In the genomic region with DNA sequence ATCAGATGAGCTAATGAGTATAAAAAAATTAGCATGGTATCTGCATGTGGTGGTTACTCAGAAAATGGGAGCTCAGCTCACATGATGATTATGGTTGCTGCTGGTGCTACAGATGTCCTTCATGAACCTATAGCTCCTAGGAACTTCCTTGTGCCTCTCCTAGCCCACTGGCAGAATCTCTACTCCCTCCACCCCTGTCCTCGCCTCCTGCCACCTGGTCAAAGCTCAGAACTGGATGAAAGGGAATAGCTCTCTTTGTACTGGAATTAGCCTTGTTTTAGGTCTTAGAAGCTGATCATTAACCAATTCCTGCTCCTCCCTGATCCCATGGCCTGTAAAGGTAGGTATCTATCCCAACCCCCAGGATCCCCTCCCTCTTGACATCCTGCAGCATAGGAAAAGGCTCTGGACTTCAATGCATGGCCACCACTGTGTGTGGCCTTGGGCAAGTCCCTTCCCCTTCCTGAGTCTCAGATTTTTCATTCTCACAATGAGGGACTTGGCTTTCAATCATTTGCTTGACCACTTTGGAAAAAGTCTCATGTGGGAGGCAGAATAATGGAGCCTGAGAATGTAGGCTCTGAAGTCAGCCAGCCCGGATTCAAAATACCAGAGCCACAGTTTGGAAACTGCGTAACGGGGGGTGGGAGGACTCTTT, we compare ENCODE assay signal across 23 cellular contexts. TPM values are rescaled to one million over a fixed set of nuclear protein-coding genes. Genes with fewer than 3 reads are reported as not detected.
A peak's percentile ranks its signal among the peaks of the same experiment; 100 is the strongest.
DNase-seq lines count a peak whose midpoint lies in the region; ATAC-seq, FAIRE-seq and TF ChIP-seq lines count a peak whose summit lies in the region.
"Had no signal": no experiment of that assay in that cellular context is flagged by ENCODE, and none has a peak within 500 bp of the region (broad histone marks: within the 10 kb centered on the region; RNA-seq: fewer than 3 reads in every experiment).

No MANE protein-coding gene starts in this region.

- DNase-seq in WTC11 (ENCODE audit: low spot score) (no peak), kidney (no peak), medulla oblongata (ENCODE audit: extremely low spot score) (no peak), frontal cortex (ENCODE audit: low spot score in 2 of 2) (no peak)
- no peak for DNase-seq in effector CD4-positive, alpha-beta T cell
- DNase-seq: ACHN; BE2C; C1 segment of cervical spinal cord; CD4-positive, CD25-positive, alpha-beta regulatory T cell; CD8-positive, alpha-beta memory T cell; COR-L47; HCEC 1CT had no signal

- no peak overlapping the region for H3K4me3 Mint-ChIP-seq in WTC11
- H3K4me3 Mint-ChIP-seq: CD4-positive, CD25-positive, alpha-beta regulatory T cell; CD8-positive, alpha-beta memory T cell; IgD-negative memory B cell had no signal

- H3K36me3 ChIP-seq in kidney (ENCODE audit: control insufficient read depth in 1 of 2, insufficient read depth in 2 of 2, low read length in 2 of 2) (peaks cover 9 to 27% of the 10 kb centered on the region in 2 donors), liver (ENCODE audit: control insufficient read depth in 4 of 4, insufficient read depth in 3 of 4, low read depth in 1 of 4, low read length in 3 of 4) (no peaks in the 10 kb centered on the region)
- H3K36me3 ChIP-seq: BE2C had no signal

- peak in 1 of 2 donors; percentile 14 for TF ChIP-seq RAD21 in liver (IDR thresholded peaks at IDR 0.05)

- peaks cover 2 to 21% of the 10 kb centered on the region in 2 donors for H3K4me1 ChIP-seq in kidney (ENCODE audit: control insufficient read depth in 1 of 2, insufficient read depth in 1 of 2, low read depth in 1 of 2, low read length in 2 of 2)
- H3K4me1 ChIP-seq in liver (ENCODE audit: control insufficient read depth in 4 of 4, insufficient read depth in 4 of 4, low read length in 3 of 4): peaks cover 3 to 15% (median 11%) of the 10 kb centered on the region in 4 donors
- H3K4me1 ChIP-seq: BE2C had no signal

- FAIRE-seq in kidney (lab: Jason Lieb, UNC) (no peak), frontal cortex (lab: Jason Lieb, UNC) (no peak)
- FAIRE-seq: A204.1, D721Med, G401.6, GM12891, GM19239, H54 had no signal

- intact Hi-C loops in kidney (cut with DNase I): no loop called here

- ATAC-seq in WTC11 (no peak), HG02938 (IDR thresholded peaks at IDR 0.05; ENCODE audit: unreplicated experiment) (no peak)

- TF ChIP-seq CTCF in WTC11 (IDR thresholded peaks at IDR 0.05) (no peak), kidney (IDR thresholded peaks at IDR 0.05; ENCODE audit: borderline replicate concordance, extremely low read depth, insufficient read depth) (no peak), liver (IDR thresholded peaks at IDR 0.05; ENCODE audit: low read depth, low read length, missing input control) (no peak)

- CTCF ChIA-PET in WTC11 (lab: Charles Lee): interaction anchor here (0.8 to 1.1 kb wide), 2 partner anchors 42 to 68 kb away, joined by 3 to 4 read pairs; no protein-coding TSS in a partner anchor

- POLR2A ChIA-PET in WTC11 (lab: Charles Lee): no interaction called here

- H3K36me3 Mint-ChIP-seq in WTC11: no peaks in the 10 kb centered on the region
- H3K36me3 Mint-ChIP-seq: CD4-positive, CD25-positive, alpha-beta regulatory T cell had no signal

- H3K27me3 Mint-ChIP-seq in WTC11 (ENCODE audit: low read depth): no peaks in the 10 kb centered on the region; the same call in 1 of the 2 replicates
- H3K27me3 Mint-ChIP-seq: IgD-negative memory B cell had no signal

- WGBS in liver: 89% methylated on average over 4 of the region's 4 CpGs

- no peaks in the 10 kb centered on the region for H3K4me1 Mint-ChIP-seq in WTC11
- H3K4me1 Mint-ChIP-seq: CD4-positive, CD25-positive, alpha-beta regulatory T cell; CD8-positive, alpha-beta memory T cell had no signal

- H3K4me3 ChIP-seq in kidney (ENCODE audit: low read length in 2 of 2): no peak overlapping the region
- no peak overlapping the region for H3K4me3 ChIP-seq in liver (ENCODE audit: low read depth in 1 of 3, low read length in 3 of 3)

- H3K27ac ChIP-seq in kidney (ENCODE audit: low read depth in 2 of 2, low read length in 2 of 2) (peak overlapping the region; percentile 12 to 77), liver (ENCODE audit: low read depth in 1 of 2, low read length in 2 of 2) (no peak overlapping the region)
- H3K27ac ChIP-seq: HL-60 had no signal

- H3K9ac ChIP-seq in kidney (ENCODE audit: low read length in 2 of 2) (no peak overlapping the region), liver (ENCODE audit: low read depth in 1 of 2, low read length in 2 of 2) (no peak overlapping the region)

- H3K9me3 ChIP-seq in kidney (ENCODE audit: control insufficient read depth in 1 of 2, low read length in 2 of 2) (no peaks in the 10 kb centered on the region), liver (ENCODE audit: control insufficient read depth in 4 of 4, low read length in 3 of 4) (no peaks in the 10 kb centered on the region)
- H3K9me3 ChIP-seq: BE2C had no signal

- H3K27ac Mint-ChIP-seq in WTC11: no peak overlapping the region
- H3K27ac Mint-ChIP-seq: CD4-positive, CD25-positive, alpha-beta regulatory T cell; CD8-positive, alpha-beta memory T cell; IgD-negative memory B cell had no signal

- H3K9me3 Mint-ChIP-seq in WTC11: no peaks in the 10 kb centered on the region
- H3K9me3 Mint-ChIP-seq: CD8-positive, alpha-beta memory T cell had no signal

- no peaks in the 10 kb centered on the region for H3K27me3 ChIP-seq in liver (ENCODE audit: control insufficient read depth in 4 of 4, insufficient read depth in 4 of 4, low read length in 3 of 4)

TF ChIP-seq in WTC11, 78 proteins besides CTCF, POLR2A, EP300 and RAD21:
- TF ChIP-seq TCF7 (CRISPR knock-in tag; IDR thresholded peaks at IDR 0.05; ENCODE audit: low read depth) (no peak), GABPB1 (CRISPR knock-in tag; IDR thresholded peaks at IDR 0.05) (0 out of 2 replicates have a peak, but pooled peaks have one; percentile 29)

TF ChIP-seq in liver, 16 proteins besides CTCF, POLR2A, EP300 and RAD21:
- no peak for TF ChIP-seq EGR1 (IDR thresholded peaks at IDR 0.05; ENCODE audit: low read depth in 2 of 2)
- peak in 1 of 2 donors; percentile 64 for TF ChIP-seq RXRA (IDR thresholded peaks at IDR 0.05)
- TF ChIP-seq, protein P1, sequence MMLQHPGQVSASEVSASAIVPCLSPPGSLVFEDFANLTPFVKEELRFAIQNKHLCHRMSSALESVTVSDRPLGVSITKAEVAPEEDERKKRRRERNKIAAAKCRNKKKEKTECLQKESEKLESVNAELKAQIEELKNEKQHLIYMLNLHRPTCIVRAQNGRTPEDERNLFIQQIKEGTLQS (IDR thresholded peaks at IDR 0.05): no peak
- TF ChIP-seq HNF4A (conservative IDR thresholded peaks at IDR 0.05): peak; percentile 64 to 74
- peak; percentile 48 for TF ChIP-seq SP1 (IDR thresholded peaks at IDR 0.05)
- TF ChIP-seq JUND (IDR thresholded peaks at IDR 0.05): peak in 1 of 2 donors; percentile 28

RNA-seq across cellular contexts. Expression of gene SLC13A3, which starts 43.9 kb away (rescaled TPM):
- total RNA-seq in WTC11 (2021) (10.6 to 13.5 TPM (median 11.9 TPM) in 3 replicates), kidney (31.5 TPM), liver (10 to 100 TPM in 1 of 2 donors, 1 to 10 TPM in 1; 1.5 to 10.7 TPM), frontal cortex (10.2 TPM)
- polyA plus RNA-seq in kidney (ENCODE audit: insufficient read depth, low read depth, low replicate concordance) (241 TPM), liver (1 to 10 TPM; 7.9 to 8.8 TPM)
- total RNA-seq: HT1080 had no signal
- polyA plus RNA-seq: CD4-positive, CD25-positive, alpha-beta regulatory T cell; CD8-positive, alpha-beta memory T cell; IgD-negative memory B cell had no signal

RNA-seq across cellular contexts. Expression of gene OCSTAMP, which starts 56.9 kb away (rescaled TPM):
- total RNA-seq in WTC11 (2021): 0.09 to 0.16 TPM in 2 of 3 replicates, not detected in the other
- total RNA-seq in kidney: not detected
- not detected for polyA plus RNA-seq in kidney (ENCODE audit: insufficient read depth, low read depth, low replicate concordance)
- total RNA-seq in liver: not detected
- not detected for polyA plus RNA-seq in liver
- not detected for total RNA-seq in frontal cortex
- total RNA-seq: CD4-positive, CD25-positive, alpha-beta regulatory T cell; CD8-positive, alpha-beta memory T cell; HT1080 had no signal
- polyA plus RNA-seq: CD4-positive, CD25-positive, alpha-beta regulatory T cell; CD8-positive, alpha-beta memory T cell; IgD-negative memory B cell had no signal

Comparison
In these comparisons a context has a peak if more than half of its experiments do, and no peak if none do; other contexts are left out.
1. H3K27ac ChIP-seq: peak in kidney (2 of 2); none in liver (0 of 2).